Comparison of ENCODE assay signal across 24 cellular contexts in genomic region chr1:39418223-39418622, GRCh38.
A peak's percentile ranks its signal among the peaks of the same experiment; 100 is the strongest.
DNase-seq lines count a peak whose midpoint lies in the region; ATAC-seq and TF ChIP-seq lines count a peak whose summit lies in the region.
"Had no signal": no experiment of that assay in that cellular context is flagged by ENCODE, and none has a peak within 500 bp of the region (broad histone marks: within the 10 kb centered on the region; RNA-seq: fewer than 3 reads in every experiment).

No MANE protein-coding gene starts in this region.

- H3K27ac ChIP-seq in SK-N-SH (ENCODE audit: low read depth in 2 of 2, low read length in 1 of 2) (peak overlapping the region in 1 of 2 experiments; percentile 32; a peak in 1 of 4 replicates), dorsolateral prefrontal cortex (peak overlapping the region in 38 of 59 donors; percentile 2 to 78 (median 49)), osteoblast (ENCODE audit: low read depth, low read length) (peak overlapping the region; percentile 84)
- H3K27ac ChIP-seq: 22Rv1, adrenal gland, lower lobe of right lung had no signal

- H3K36me3 Mint-ChIP-seq in T-helper 17 cell (ENCODE audit: low read depth): peaks cover 9% of the 10 kb centered on the region

- H4K20me1 ChIP-seq in SK-N-SH (ENCODE audit: insufficient read depth) (peaks cover 84% of the 10 kb centered on the region), osteoblast (ENCODE audit: insufficient read depth, low read length) (peaks cover 40% of the 10 kb centered on the region)

- no peaks in the 10 kb centered on the region for H3K9me3 ChIP-seq in SK-N-SH
- H3K9me3 ChIP-seq in T-helper 17 cell (ENCODE audit: control insufficient read depth, low read length, poor library complexity, severe bottlenecking): no peaks in the 10 kb centered on the region
- H3K9me3 ChIP-seq in osteoblast (ENCODE audit: low read depth, low read length): no peaks in the 10 kb centered on the region
- H3K9me3 ChIP-seq in HAP-1: no peaks in the 10 kb centered on the region
- H3K9me3 ChIP-seq: adrenal gland, lower lobe of right lung, right atrium auricular region, transverse colon had no signal

- H3F3A ChIP-seq in SK-N-SH (replicated peaks; ENCODE audit: insufficient read depth): peaks cover 14% of the 10 kb centered on the region

- in situ Hi-C loops in HAP-1 (cut with MboI; ENCODE audit: low sequenced_read_pairs): no loop called here

- ATAC-seq in SK-N-SH treated with all-trans-retinoic acid at 6 μM for 48 hours: no peak
- ATAC-seq in T-helper 17 cell: no peak
- ATAC-seq: stimulated activated naive CD8-positive, alpha-beta T cell treated with anti-CD3 and anti-CD28 coated beads, Interleukin-15, Interleukin-2, amounts not matched to agents 100 U/mL and 50 U/mL, for 24 hours had no signal

- H3K27ac Mint-ChIP-seq in T-helper 17 cell: peak overlapping the region; percentile 41

- no peaks in the 10 kb centered on the region for H3K9me2 ChIP-seq in SK-N-SH

- H3K27me3 Mint-ChIP-seq in T-helper 17 cell: no peaks in the 10 kb centered on the region

- H3K4me1 ChIP-seq in SK-N-SH (ENCODE audit: control insufficient read depth in 1 of 2, insufficient read depth in 2 of 2, low read depth in 1 of 2, low read length in 1 of 2): peaks cover 3 to 8% of the 10 kb centered on the region in 2 experiments; a peak in 3 of 4 replicates
- H3K4me1 ChIP-seq in osteoblast (ENCODE audit: insufficient read depth, low read length): peaks cover 52% of the 10 kb centered on the region
- H3K4me1 ChIP-seq in HAP-1: peaks cover 12% of the 10 kb centered on the region

- CTCF ChIA-PET in SK-N-SH (lab: Yijun Ruan, JAX): no interaction called here

- TF ChIP-seq CTCF in SK-N-SH (IDR thresholded peaks at IDR 0.05): no peak
- TF ChIP-seq CTCF in dorsolateral prefrontal cortex (IDR thresholded peaks at IDR 0.05 in 54 of 56, conservative IDR thresholded peaks at IDR 0.05 in 2 of 56; ENCODE audit: low read depth in 1 of 56, partially characterized antibody in 56 of 56): no peak
- no peak for TF ChIP-seq CTCF in osteoblast (IDR thresholded peaks at IDR 0.05; ENCODE audit: extremely low read depth, low read depth, low read length)

- no peak overlapping the region for H3K4me3 Mint-ChIP-seq in T-helper 17 cell

- intact Hi-C loops in dorsolateral prefrontal cortex (cut with DNase I): loop anchor here in 1 of 2 donors (10.0 kb wide), 1 partner anchor 223 kb away; no protein-coding TSS in a partner anchor

- H3K36me3 ChIP-seq in SK-N-SH (replicated peaks in 1 of 2; ENCODE audit: control insufficient read depth in 1 of 2, insufficient read depth in 2 of 2, low read length in 1 of 2) (peaks cover 35 to 56% of the 10 kb centered on the region in 2 experiments), osteoblast (ENCODE audit: insufficient read depth, low read length) (peaks cover 32% of the 10 kb centered on the region), HAP-1 (replicated peaks) (no peaks in the 10 kb centered on the region; the same call in 1 of the 2 replicates)

- H3K4me2 ChIP-seq in SK-N-SH (peak overlapping the region; percentile 55; the same call in 1 of the 2 replicates), osteoblast (ENCODE audit: insufficient read depth, low read length) (peak overlapping the region; percentile 29)

- TF ChIP-seq EP300 in SK-N-SH (IDR thresholded peaks at IDR 0.05; ENCODE audit: borderline replicate concordance in 1 of 2, low read depth in 1 of 2, low read length in 1 of 2): no peak

- WGBS in SK-N-SH (ENCODE audit: low lambda C conversion rate): 79% methylated on average over 4 of the region's 4 CpGs

- no peak overlapping the region for H3K9ac ChIP-seq in SK-N-SH

- no peak overlapping the region for H3K4me3 ChIP-seq in SK-N-SH (ENCODE audit: low read depth in 2 of 2, low read length in 1 of 2)
- H3K4me3 ChIP-seq in dorsolateral prefrontal cortex: no peak overlapping the region
- no peak overlapping the region for H3K4me3 ChIP-seq in osteoblast (ENCODE audit: insufficient read depth, low read length)
- no peak overlapping the region for H3K4me3 ChIP-seq in HAP-1
- H3K4me3 ChIP-seq: adrenal gland, lower lobe of right lung, right atrium auricular region, transverse colon had no signal

- no peak for TF ChIP-seq RAD21 in SK-N-SH (IDR thresholded peaks at IDR 0.05; ENCODE audit: low read length)

- DNase-seq in SK-N-SH (no peak), T-helper 17 cell (no peak), dorsolateral prefrontal cortex (no peak), osteoblast (ENCODE audit: insufficient read length, low spot score, missing footprints) (peak; percentile 52), HAP-1 (ENCODE audit: low spot score in 2 of 2) (no peak), NCI-H1048 (lab: John Stamatoyannopoulos, UW) (no peak), DMS79 treated with DMSO at 0.1 percent for 48 hours (lab: John Stamatoyannopoulos, UW) (no peak)
- DNase-seq: adrenal gland; AML-193; central memory CD4-positive, alpha-beta T cell; DMS79; Kasumi-1; kidney; lower lobe of right lung; NCI-H1092; NCI-H345; NCI-H82; Right ventricle myocardium superior; stimulated activated CD4-positive, alpha-beta T cell treated with anti-CD3 and anti-CD28 coated beads, Interleukin-4, amount 100 ng/mL, for 24 hours; stimulated activated naive CD8-positive, alpha-beta T cell treated with anti-CD3 and anti-CD28 coated beads, Interleukin-15, Interleukin-2, amounts not matched to agents 100 U/mL and 50 U/mL, for 24 hours; transverse colon had no signal

- H2AFZ ChIP-seq in SK-N-SH (ENCODE audit: low read depth): no peak overlapping the region
- H2AFZ ChIP-seq in osteoblast (ENCODE audit: low read length): no peak overlapping the region

- H3K27me3 ChIP-seq in SK-N-SH (ENCODE audit: insufficient read depth) (no peaks in the 10 kb centered on the region), dorsolateral prefrontal cortex (no peaks in the 10 kb centered on the region), osteoblast (ENCODE audit: insufficient read depth, low read length) (no peaks in the 10 kb centered on the region), HAP-1 (ENCODE audit: low read depth) (no peaks in the 10 kb centered on the region)
- H3K27me3 ChIP-seq: adrenal gland, right atrium auricular region, transverse colon had no signal

- H3K4me1 Mint-ChIP-seq in T-helper 17 cell: peaks cover 18% of the 10 kb centered on the region

- peaks cover 97% of the 10 kb centered on the region for H3K79me2 ChIP-seq in SK-N-SH (ENCODE audit: insufficient read depth)
- H3K79me2 ChIP-seq in osteoblast (ENCODE audit: insufficient read depth, low read length): peaks cover 89% of the 10 kb centered on the region

- POLR2A ChIA-PET in SK-N-SH (lab: Yijun Ruan, JAX): no interaction called here

TF ChIP-seq in SK-N-SH, 30 proteins besides CTCF, POLR2A, EP300 and RAD21:
- TF ChIP-seq SIN3A (IDR thresholded peaks at IDR 0.05; ENCODE audit: borderline replicate concordance, low read depth, low read length) (no peak), NRF1 (IDR thresholded peaks at IDR 0.05; ENCODE audit: low read depth, low read length) (no peak), POLR2AphosphoS5 (IDR thresholded peaks at IDR 0.05; ENCODE audit: low read depth, low read length) (no peak), ZBTB33 (IDR thresholded peaks at IDR 0.05; ENCODE audit: borderline replicate concordance, low read depth) (no peak), FOXM1 (IDR thresholded peaks at IDR 0.05; ENCODE audit: low read depth) (no peak)

TF ChIP-seq in SK-N-SH treated with all-trans-retinoic acid at 6 μM for 48 hours, 23 proteins besides CTCF, POLR2A, EP300 and RAD21 (continues in another document):
- TF ChIP-seq PATZ1 (CRISPR knock-in tag; IDR thresholded peaks at IDR 0.05; ENCODE audit: borderline replicate concordance) (no peak), CSRNP3 (CRISPR knock-in tag; IDR thresholded peaks at IDR 0.05) (no peak), ZNF70 (CRISPR knock-in tag; IDR thresholded peaks at IDR 0.05) (no peak)
